Comparison of ENCODE assay signal across 17 cellular contexts in genomic region chr18:3683483-3683882, GRCh38.
DNase-seq lines count a peak whose midpoint lies in the region; ATAC-seq, FAIRE-seq and TF ChIP-seq lines count a peak whose summit lies in the region.
"Had no signal": no experiment of that assay in that cellular context is flagged by ENCODE, and none has a peak within 500 bp of the region (broad histone marks: within the 10 kb centered on the region; RNA-seq: fewer than 3 reads in every experiment).

No MANE protein-coding gene starts in this region.

- intact Hi-C loops in A673 (cut with micrococcal nuclease; ENCODE audit: unreplicated experiment) = no loop called here

- H3K9me3 ChIP-seq in A673 (ENCODE audit: low read depth, low read length, poor library complexity, severe bottlenecking) (peaks cover 17% of the 10 kb centered on the region), RWPE2 (ENCODE audit: severe bottlenecking) (peaks cover 4% of the 10 kb centered on the region)
- H3K9me3 ChIP-seq: MG63 had no signal

- peak; percentile 48 for FAIRE-seq in D721Med (lab: Jason Lieb, UNC)
- FAIRE-seq: GM12892 had no signal

- POLR2A ChIA-PET in A673 (lab: Charles Lee; ENCODE audit: low non-redundant PET) = interaction anchor here (0.5 kb wide), 1 partner anchor 228 kb away, joined by 4 read pairs; no protein-coding TSS in a partner anchor

- H3K36me3 ChIP-seq in A673 (ENCODE audit: insufficient read depth, low read length, poor library complexity, severe bottlenecking) (peaks cover 49% of the 10 kb centered on the region), RWPE2 (ENCODE audit: low read depth) (no peaks in the 10 kb centered on the region)
- H3K36me3 ChIP-seq: MG63 had no signal

- CTCF ChIA-PET in A673 (lab: Charles Lee) = interaction anchor here (0.7 kb wide), 1 partner anchor 88 kb away, joined by 11 read pairs; no protein-coding TSS in a partner anchor

- H3K27ac ChIP-seq in A673 (ENCODE audit: low read depth, low read length, poor library complexity, severe bottlenecking) (no peak overlapping the region), RWPE2 (ENCODE audit: poor library complexity, severe bottlenecking) (peak overlapping the region; percentile 11)

- H3K27me3 ChIP-seq in A673 (replicated peaks; ENCODE audit: insufficient read depth, low read depth, low read length, poor library complexity) (no peaks in the 10 kb centered on the region), RWPE2 (ENCODE audit: insufficient read depth, poor library complexity, severe bottlenecking) (no peaks in the 10 kb centered on the region)
- H3K27me3 ChIP-seq: MG63 had no signal

- DNase-seq in A673 (ENCODE audit: low spot score) (peak; percentile 56), D721Med (ENCODE audit: insufficient read length, low spot score) (no peak), HT-29 (ENCODE audit: low spot score) (peak; percentile 24), RWPE2 (ENCODE audit: low spot score) (no peak), occipital lobe (lab: John Stamatoyannopoulos, UW) (no peak)
- DNase-seq: Calu3; CD4-positive, CD25-positive, alpha-beta regulatory T cell; Karpas-422; MG63; NCI-H1092; NCI-H2081 treated with DMSO at 0.1 percent for 48 hours; NCI-H345; NCI-H748 treated with DMSO at 0.1 percent for 48 hours had no signal

- H3K4me3 ChIP-seq in A673 (ENCODE audit: low read depth, low read length, poor library complexity, severe bottlenecking) (no peak overlapping the region), RWPE2 (ENCODE audit: severe bottlenecking) (no peak overlapping the region)
- H3K4me3 ChIP-seq: MG63 had no signal

- H3K4me1 ChIP-seq in A673 (ENCODE audit: insufficient read depth, low read length, poor library complexity, severe bottlenecking) (peaks cover 17% of the 10 kb centered on the region), RWPE2 (ENCODE audit: insufficient read depth, poor library complexity, severe bottlenecking) (peaks cover 18% of the 10 kb centered on the region)

- no peak for TF ChIP-seq CTCF in A673 (conservative IDR thresholded peaks at IDR 0.05; ENCODE audit: low read depth, low read length)
- TF ChIP-seq CTCF in D721Med (IDR thresholded peaks at IDR 0.05; ENCODE audit: insufficient read depth, missing control alignments) = no peak
- no peak for TF ChIP-seq CTCF in RWPE2 (IDR thresholded peaks at IDR 0.05; ENCODE audit: poor library complexity, severe bottlenecking)

- peak; percentile 67 for ATAC-seq in RWPE2 (ENCODE audit: low read depth)
- no peak for ATAC-seq in esophagus mucosa
- ATAC-seq in HG03280 (IDR thresholded peaks at IDR 0.05; ENCODE audit: unreplicated experiment) = no peak
- ATAC-seq: Right ventricle myocardium inferior had no signal

- no TSS peak for BruUV-seq in A673 (replicated peaks; lab: Mats Ljungman, UMichigan)

Comparison
In these comparisons a context has a peak if more than half of its experiments do, and no peak if none do; other contexts are left out.
1. DNase-seq: peak in A673 (single experiment) and HT-29 (single experiment); none in D721Med (single experiment), RWPE2 (single experiment) and occipital lobe (single experiment).